In genomic region chr5:59107692-59108091, GRCh38 we compare ENCODE assay signal across 18 cellular contexts.
DNase-seq lines count a peak whose midpoint lies in the region; ATAC-seq and TF ChIP-seq lines count a peak whose summit lies in the region.
"Had no signal": no experiment of that assay in that cellular context is flagged by ENCODE, and none has a peak within 500 bp of the region (broad histone marks: within the 10 kb centered on the region; RNA-seq: fewer than 3 reads in every experiment).

No MANE protein-coding gene starts in this region.

- H3K9me3 ChIP-seq in A673 (ENCODE audit: low read depth, low read length, poor library complexity, severe bottlenecking): no peaks in the 10 kb centered on the region
- H3K9me3 ChIP-seq in colonic mucosa: no peaks in the 10 kb centered on the region
- H3K9me3 ChIP-seq: mucosa of descending colon, ovary, testis had no signal

- CTCF ChIA-PET in A673 (lab: Charles Lee): no interaction called here

- DNase-seq in A673 (ENCODE audit: low spot score): peak; percentile 37
- DNase-seq in LHCN-M2 (ENCODE audit: low read depth): peak; percentile 65
- peak; percentile 65 to 71 for DNase-seq in cardiac fibroblast (ENCODE audit: low read depth in 2 of 2)
- peak; percentile 75 for DNase-seq in kidney tubule cell (ENCODE audit: low spot score)
- no peak for DNase-seq in colonic mucosa
- DNase-seq in putamen (ENCODE audit: low spot score): no peak
- DNase-seq in A172 (ENCODE audit: low spot score): no peak
- DNase-seq: activated CD4-positive, alpha-beta T cell treated with anti-CD3 and anti-CD28 coated beads for 4 hours; activated T-cell treated with anti-CD3 and anti-CD28 coated beads, Interleukin-2, amount 50 U/mL, for 1 hour; HCEC 1CT; mucosa of descending colon; NCI-H187 treated with DMSO at 0.1 percent for 48 hours; NCI-H526 treated with DMSO at 0.1 percent for 48 hours; ovary; stimulated activated CD4-positive, alpha-beta T cell treated with anti-CD3 and anti-CD28 coated beads, Interleukin-15, amount 100 ng/mL, for 24 hours; testis had no signal

- H3K9ac ChIP-seq in colonic mucosa (ENCODE audit: low read depth in 2 of 2, low read length in 2 of 2): no peak overlapping the region

- no TSS peak for BruUV-seq in A673 (replicated peaks; lab: Mats Ljungman, UMichigan)

- POLR2A ChIA-PET in A673 (lab: Charles Lee; ENCODE audit: low non-redundant PET): no interaction called here

- H3K4me1 ChIP-seq in A673 (ENCODE audit: insufficient read depth, low read length, poor library complexity, severe bottlenecking) (peaks cover 5% of the 10 kb centered on the region), colonic mucosa (no peaks in the 10 kb centered on the region)
- H3K4me1 ChIP-seq: testis had no signal

- TF ChIP-seq CTCF in A673 (conservative IDR thresholded peaks at IDR 0.05; ENCODE audit: low read depth, low read length) (no peak), cardiac fibroblast (IDR thresholded peaks at IDR 0.05; ENCODE audit: low read depth, low read length) (no peak), colonic mucosa (IDR thresholded peaks at IDR 0.05) (no peak)

- no peak for ATAC-seq in GM19328 (IDR thresholded peaks at IDR 0.05; ENCODE audit: unreplicated experiment)
- ATAC-seq: mucosa of descending colon had no signal

- H3K27me3 ChIP-seq in A673 (replicated peaks; ENCODE audit: insufficient read depth, low read depth, low read length, poor library complexity) (no peaks in the 10 kb centered on the region), colonic mucosa (no peaks in the 10 kb centered on the region)
- H3K27me3 ChIP-seq: ovary, testis had no signal

- no peaks in the 10 kb centered on the region for H3K36me3 ChIP-seq in A673 (ENCODE audit: insufficient read depth, low read length, poor library complexity, severe bottlenecking)
- no peaks in the 10 kb centered on the region for H3K36me3 ChIP-seq in colonic mucosa
- H3K36me3 ChIP-seq: ovary had no signal

- H3K27ac ChIP-seq in A673 (ENCODE audit: low read depth, low read length, poor library complexity, severe bottlenecking) (no peak overlapping the region), colonic mucosa (no peak overlapping the region)
- H3K27ac ChIP-seq: HL-60, ovary, testis had no signal

- H3K4me3 ChIP-seq in A673 (ENCODE audit: low read depth, low read length, poor library complexity, severe bottlenecking): no peak overlapping the region
- H3K4me3 ChIP-seq in cardiac fibroblast (replicated peaks in 1 of 2; ENCODE audit: low read depth in 2 of 2, low read length in 2 of 2): no peak overlapping the region
- H3K4me3 ChIP-seq in colonic mucosa: no peak overlapping the region
- H3K4me3 ChIP-seq: mucosa of descending colon, ovary, testis had no signal

- intact Hi-C loops in A673 (cut with micrococcal nuclease; ENCODE audit: unreplicated experiment) (no loop called here), colonic mucosa (cut with DNase I) (no loop called here)

Comparison
In these comparisons a context has a peak if more than half of its experiments do, and no peak if none do; other contexts are left out.
1. DNase-seq: peak in A673 (single experiment), LHCN-M2 (single experiment), cardiac fibroblast (2 of 2) and kidney tubule cell (single experiment); none in colonic mucosa (single experiment), putamen (single experiment) and A172 (single experiment).